ENCODE assay signal across 25 cellular contexts in the genomic region with DNA sequence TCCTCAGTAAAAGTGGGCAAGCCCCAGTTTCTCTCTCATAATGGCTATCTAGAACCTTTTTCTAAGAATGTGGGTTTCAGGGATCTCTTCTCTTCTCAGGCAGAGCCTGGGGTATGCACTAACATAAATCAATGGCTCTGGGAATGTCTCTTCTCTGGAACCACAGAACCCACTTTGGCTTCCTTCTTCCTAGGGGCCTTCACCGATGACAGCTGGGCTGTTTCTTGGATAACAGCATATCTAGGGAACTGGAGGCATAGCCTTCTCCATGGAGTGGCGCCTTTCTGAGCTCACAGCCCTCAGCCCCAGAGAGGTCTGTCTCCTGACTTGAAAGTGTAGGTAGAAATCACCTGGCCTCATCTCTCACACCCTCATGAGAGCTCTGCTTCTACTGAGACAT.
"Had no signal": no experiment of that assay in that cellular context is flagged by ENCODE, and none has a peak within 500 bp of the region (broad histone marks: within the 10 kb centered on the region; RNA-seq: fewer than 3 reads in every experiment).

No MANE protein-coding gene starts in this region.

- ATAC-seq: naive thymus-derived CD4-positive, alpha-beta T cell; natural killer cell; psoas muscle; right cardiac atrium; right lobe of liver; stimulated activated naive B cell treated with anti-CD40 and anti-IgM and Interleukin-4, amounts not matched to agents 10 μg/mL and 1 μg/mL and 100 μg/mL, for 72 hours had no signal

- DNase-seq: naive thymus-derived CD4-positive, alpha-beta T cell; natural killer cell; occipital lobe; ovary; posterior cingulate gyrus; psoas muscle; right cardiac atrium; right lobe of liver; sigmoid colon; spleen; stimulated activated CD4-positive, alpha-beta T cell treated with anti-CD3 and anti-CD28 coated beads, Interleukin-12 subunit alpha, Interleukin-12 subunit beta, amount 100 ng/mL, for 4 hours; stimulated activated CD4-positive, alpha-beta T cell treated with anti-CD3 and anti-CD28 coated beads, Interleukin-1b, Interleukin-23, amount 100 ng/mL, for 48 hours; stimulated activated CD4-positive, alpha-beta T cell treated with anti-CD3 and anti-CD28 coated beads, Interleukin-4, amount 100 ng/mL, for 1 hour; stimulated activated CD4-positive, alpha-beta T cell treated with anti-CD3 and anti-CD28 coated beads, Interleukin-4, amount 100 ng/mL, for 4 hours; stimulated activated CD8-positive, alpha-beta memory T cell treated with anti-CD3 and anti-CD28 coated beads, Interleukin-4, amount 100 ng/mL, for 48 hours; stimulated activated naive B cell treated with anti-CD40 and anti-IgM and Interleukin-4, amounts not matched to agents 10 μg/mL and 1 μg/mL and 100 μg/mL, for 72 hours; stimulated activated naive CD4-positive, alpha-beta T cell treated with Interleukin-2 at 50 U/mL for 16 hours; stomach; thyroid gland; trophoblast cell; upper lobe of left lung had no signal

- H3K36me3 Mint-ChIP-seq: naive thymus-derived CD4-positive, alpha-beta T cell; natural killer cell; stimulated activated naive B cell treated with anti-CD40 and anti-IgM and Interleukin-4, amounts not matched to agents 10 μg/mL and 1 μg/mL and 100 μg/mL, for 72 hours had no signal

- H3K4me1 Mint-ChIP-seq: naive thymus-derived CD4-positive, alpha-beta T cell; natural killer cell; stimulated activated naive B cell treated with anti-CD40 and anti-IgM and Interleukin-4, amounts not matched to agents 10 μg/mL and 1 μg/mL and 100 μg/mL, for 72 hours had no signal

- H3K27ac Mint-ChIP-seq: naive thymus-derived CD4-positive, alpha-beta T cell; natural killer cell; nephron; neural progenitor cell; progenitor cell of endocrine pancreas; stimulated activated naive B cell treated with anti-CD40 and anti-IgM and Interleukin-4, amounts not matched to agents 10 μg/mL and 1 μg/mL and 100 μg/mL, for 72 hours; stimulated activated naive CD8-positive, alpha-beta T cell treated with anti-CD3 and anti-CD28 coated beads, Interleukin-15, Interleukin-2, amounts not matched to agents 100 ng/mL and 50 ng/mL, for 24 hours had no signal

- H3K9me3 Mint-ChIP-seq: naive thymus-derived CD4-positive, alpha-beta T cell; natural killer cell; nephron; neural progenitor cell; stimulated activated naive B cell treated with anti-CD40 and anti-IgM and Interleukin-4, amounts not matched to agents 10 μg/mL and 1 μg/mL and 100 μg/mL, for 72 hours; stimulated activated naive CD8-positive, alpha-beta T cell treated with anti-CD3 and anti-CD28 coated beads, Interleukin-15, Interleukin-2, amounts not matched to agents 100 ng/mL and 50 ng/mL, for 24 hours had no signal

- H3K4me3 Mint-ChIP-seq: naive thymus-derived CD4-positive, alpha-beta T cell; natural killer cell; nephron; neural progenitor cell; stimulated activated naive B cell treated with anti-CD40 and anti-IgM and Interleukin-4, amounts not matched to agents 10 μg/mL and 1 μg/mL and 100 μg/mL, for 72 hours; stimulated activated naive CD8-positive, alpha-beta T cell treated with anti-CD3 and anti-CD28 coated beads, Interleukin-15, Interleukin-2, amounts not matched to agents 100 ng/mL and 50 ng/mL, for 24 hours had no signal
